ENCODE assay signal across 8 cellular contexts in genomic region chr17:49567871-49568694, GRCh38. TPM values are rescaled to one million over a fixed set of nuclear protein-coding genes. Genes with fewer than 3 reads are reported as not detected.
DNase-seq lines count a peak whose midpoint lies in the region; ATAC-seq and TF ChIP-seq lines count a peak whose summit lies in the region.

No MANE protein-coding gene starts in this region.

- peak; percentile 97 for TF ChIP-seq CTCF in CD14-positive monocyte (IDR thresholded peaks at IDR 0.05)

- H3K36me3 Mint-ChIP-seq in CD14-positive monocyte, result no peaks in the 10 kb centered on the region
- H3K36me3 Mint-ChIP-seq in central memory CD8-positive, alpha-beta T cell (ENCODE audit: insufficient read depth), result peaks cover 3% of the 10 kb centered on the region

- peaks cover 0 to 2% (median 0%) of the 10 kb centered on the region in 7 donors for H3K9me3 Mint-ChIP-seq in CD14-positive monocyte
- no peaks in the 10 kb centered on the region for H3K9me3 Mint-ChIP-seq in central memory CD8-positive, alpha-beta T cell

- peak overlapping the region in 2 of 7 donors; percentile 37 to 60 for H3K27ac Mint-ChIP-seq in CD14-positive monocyte
- H3K27ac Mint-ChIP-seq in central memory CD8-positive, alpha-beta T cell (ENCODE audit: low read depth), result peak overlapping the region; percentile 26

- H3K4me1 Mint-ChIP-seq in CD14-positive monocyte, result peaks cover 17% of the 10 kb centered on the region
- peaks cover 14% of the 10 kb centered on the region for H3K4me1 Mint-ChIP-seq in central memory CD8-positive, alpha-beta T cell

- H3K4me3 Mint-ChIP-seq in CD14-positive monocyte, result peak overlapping the region; percentile 79 to 87
- peak overlapping the region; percentile 48 for H3K4me3 Mint-ChIP-seq in central memory CD8-positive, alpha-beta T cell

- ATAC-seq in activated CD4-positive, CD25-positive, alpha-beta regulatory T cell treated with anti-CD3 and anti-CD28 coated beads, Interleukin-2, amount 50 U/mL, for 24 hours, result peak; percentile 48 to 64
- ATAC-seq in central memory CD8-positive, alpha-beta T cell (replicated peaks; ENCODE audit: extremely low read depth, poor library complexity, severe bottlenecking), result no peak

- H3K27me3 Mint-ChIP-seq in CD14-positive monocyte (ENCODE audit: low read depth in 3 of 3), result peaks cover 39 to 53% (median 48%) of the 10 kb centered on the region in 3 donors
- H3K27me3 Mint-ChIP-seq in central memory CD8-positive, alpha-beta T cell, result peaks cover 8% of the 10 kb centered on the region

- intact Hi-C loops in CD14-positive monocyte (cut with micrococcal nuclease), result loop anchor here (1.0 to 5.0 kb wide), 4 partner anchors 127 to 429 kb away; partner anchors contain the start of genes DLX3 (in 1 of the 2) and KAT7 (in 1 of the 2)

- DNase-seq in CD14-positive monocyte (ENCODE audit: low spot score), result peak; percentile 84
- peak; percentile 79 for DNase-seq in H4 (ENCODE audit: low spot score)
- peak; percentile 73 for DNase-seq in NCI-H2196 (lab: John Stamatoyannopoulos, UW; ENCODE audit: unreplicated experiment)
- DNase-seq in central memory CD8-positive, alpha-beta T cell (ENCODE audit: low spot score in 2 of 2), result peak; percentile 69 to 75
- peak; percentile 44 for DNase-seq in kidney glomerular epithelial cell (lab: John Stamatoyannopoulos, UW)
- peak; percentile 66 to 82 for DNase-seq in stimulated activated CD4-positive, alpha-beta T cell treated with anti-CD3 and anti-CD28 coated beads, Interleukin-15, amount 100 ng/mL, for 1 hour (ENCODE audit: low read depth in 1 of 2, low spot score in 1 of 2)
- no peak for DNase-seq in cortex of kidney (lab: John Stamatoyannopoulos, UW)

RNA-seq across cellular contexts. Expression of gene NXPH3, which starts 7.6 kb away (rescaled TPM):
- polyA plus RNA-seq in CD14-positive monocyte, result not detected
- total RNA-seq in H4 (2014; rRNA removed; shearing (Covaris generic)), result 0.15 and 0.23 TPM in 2 replicates
